8 cellular contexts compared by ENCODE assay signal in the genomic region with DNA sequence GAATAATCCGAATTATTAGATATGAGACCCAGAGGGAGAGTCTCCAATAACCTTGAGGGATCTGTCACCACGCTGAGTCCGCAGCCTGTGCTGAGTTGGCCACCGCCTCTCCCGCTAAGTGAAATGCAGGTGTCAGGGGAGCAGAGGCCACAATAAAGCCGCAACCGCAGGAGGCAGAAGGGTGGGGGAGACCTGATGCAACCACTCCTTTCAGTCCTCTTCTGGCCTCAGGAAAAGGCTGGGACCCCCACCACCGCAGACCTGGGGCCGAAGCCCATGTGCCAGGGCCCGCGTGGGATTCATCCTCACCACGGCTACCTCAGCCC. TPM values are rescaled to one million over a fixed set of nuclear protein-coding genes. Genes with fewer than 3 reads are reported as not detected.
A peak's percentile ranks its signal among the peaks of the same experiment; 100 is the strongest.
DNase-seq lines count a peak whose midpoint lies in the region; ATAC-seq and TF ChIP-seq lines count a peak whose summit lies in the region.

No MANE protein-coding gene starts in this region.

- intact Hi-C loops in adrenal gland (cut with DNase I), result no loop called here

- H3K4me1 Mint-ChIP-seq in stimulated activated naive B cell treated with anti-CD40 and anti-IgM and Interleukin-4, amounts not matched to agents 10 μg/mL and 1 μg/mL and 100 μg/mL, for 72 hours, result peaks cover 12 to 23% of the 10 kb centered on the region in 2 donors

- WGBS in HUES64, result 0% methylated on average over 12 of the region's 12 CpGs
- WGBS in adrenal gland, 4 donors, result 0 to 2% (median 1%) methylated on average over 11 to 12 of the region's 12 CpGs

- peak overlapping the region; percentile 85 for H3K27ac ChIP-seq in HUES64 (ENCODE audit: low read depth, low read length)
- peak overlapping the region in 4 of 5 donors; percentile 29 to 87 (median 54) for H3K27ac ChIP-seq in adrenal gland

- peaks cover 38% of the 10 kb centered on the region for H3K4me1 ChIP-seq in HUES64 (ENCODE audit: insufficient read depth, low read length)
- peaks cover 0 to 17% of the 10 kb centered on the region in 2 donors for H3K4me1 ChIP-seq in adrenal gland (replicated peaks in 1 of 2)

- H3K36me3 Mint-ChIP-seq in stimulated activated naive B cell treated with anti-CD40 and anti-IgM and Interleukin-4, amounts not matched to agents 10 μg/mL and 1 μg/mL and 100 μg/mL, for 72 hours, result no peaks in the 10 kb centered on the region

- H3K36me3 ChIP-seq in HUES64 (ENCODE audit: insufficient read depth, low read length) (peaks cover 14% of the 10 kb centered on the region; the same call in 1 of the 2 replicates), adrenal gland (replicated peaks in 1 of 2) (no peaks in the 10 kb centered on the region)

- H3K4me3 ChIP-seq in HUES64 (ENCODE audit: low read length) (peak overlapping the region; percentile 89), adrenal gland (peak overlapping the region in 3 of 4 donors; percentile 6 to 79 (median 27)), iPS-18c (ENCODE audit: insufficient read depth, low read depth, low read length) (peak overlapping the region; percentile 94)

- H3K9ac ChIP-seq in HUES64 (ENCODE audit: low read depth, low read length), result peak overlapping the region; percentile 80

- H3K27ac Mint-ChIP-seq in stimulated activated naive B cell treated with anti-CD40 and anti-IgM and Interleukin-4, amounts not matched to agents 10 μg/mL and 1 μg/mL and 100 μg/mL, for 72 hours, result no peak overlapping the region

- H3K9me3 Mint-ChIP-seq in stimulated activated naive B cell treated with anti-CD40 and anti-IgM and Interleukin-4, amounts not matched to agents 10 μg/mL and 1 μg/mL and 100 μg/mL, for 72 hours, result peaks cover 0 to 4% of the 10 kb centered on the region in 2 donors

- DNase-seq in G401 (ENCODE audit: low spot score) (peak; percentile 50), adrenal gland (peak in 1 of 7 donors; percentile 22), ureter (ENCODE audit: low spot score) (no peak), activated gamma-delta T cell treated with Interleukin-2 at 50 U/mL for 16 hours (no peak)
- peak; percentile 13 for DNase-seq in stimulated activated naive B cell treated with anti-CD40 and anti-IgM and Interleukin-4, amounts not matched to agents 10 μg/mL and 1 μg/mL and 100 μg/mL, for 72 hours
- DNase-seq in effector CD8-positive, alpha-beta T cell (lab: John Stamatoyannopoulos, UW), result no peak

- peaks cover 5% of the 10 kb centered on the region; the same call in 1 of the 2 replicates for H3K9me3 ChIP-seq in HUES64 (ENCODE audit: insufficient read depth, low read depth, low read length)
- H3K9me3 ChIP-seq in adrenal gland (replicated peaks in 1 of 3), result no peaks in the 10 kb centered on the region
- H3K9me3 ChIP-seq in iPS-18c (ENCODE audit: control insufficient read depth, insufficient read depth, low read length), result no peaks in the 10 kb centered on the region

- TF ChIP-seq CTCF in adrenal gland (IDR thresholded peaks at IDR 0.05), result no peak

- in situ Hi-C loops in G401 (cut with HindIII; ENCODE audit: low sequenced_read_pairs), result no loop called here

- peak; percentile 61 to 63 for ATAC-seq in stimulated activated naive B cell treated with anti-CD40 and anti-IgM and Interleukin-4, amounts not matched to agents 10 μg/mL and 1 μg/mL and 100 μg/mL, for 72 hours (replicated peaks)

- peaks cover 50 to 69% of the 10 kb centered on the region in 2 donors for H3K27me3 Mint-ChIP-seq in stimulated activated naive B cell treated with anti-CD40 and anti-IgM and Interleukin-4, amounts not matched to agents 10 μg/mL and 1 μg/mL and 100 μg/mL, for 72 hours

- peak overlapping the region; percentile 75 to 79 for H3K4me3 Mint-ChIP-seq in stimulated activated naive B cell treated with anti-CD40 and anti-IgM and Interleukin-4, amounts not matched to agents 10 μg/mL and 1 μg/mL and 100 μg/mL, for 72 hours

- H3K27me3 ChIP-seq in HUES64 (ENCODE audit: insufficient read depth, low read length) (no peaks in the 10 kb centered on the region), adrenal gland (no peaks in the 10 kb centered on the region)

- no peak for TF ChIP-seq POLR2A in adrenal gland (IDR thresholded peaks at IDR 0.05)

RNA-seq across cellular contexts. Expression of a gene that starts 0.6 kb away (rescaled TPM):
- 11.3 and 21.9 TPM in 2 replicates for total RNA-seq in G401 (2014; rRNA removed; shearing (Covaris generic))
- 71.5 TPM for polyA plus RNA-seq in HUES64 (2013, experiment 1 of 2)
- 75.9 TPM for polyA plus RNA-seq in HUES64 (2013, experiment 2 of 2)
- total RNA-seq in adrenal gland, result 100 to 1,000 TPM in 3 of 8 donors, 10 to 100 TPM in 5; 51.2 to 258 (median 97.3) TPM
- polyA plus RNA-seq in adrenal gland, result 10 to 100 TPM; 11.5 to 29.4 (median 29.3) TPM
- total RNA-seq in ureter, result 128 TPM

Comparison
In these comparisons a context has a peak if more than half of its experiments do, and no peak if none do; other contexts are left out.
1. DNase-seq: peak in G401 (single experiment) and stimulated activated naive B cell treated with anti-CD40 and anti-IgM and Interleukin-4, amounts not matched to agents 10 μg/mL and 1 μg/mL and 100 μg/mL, for 72 hours (single experiment); none in ureter (single experiment), effector CD8-positive, alpha-beta T cell (single experiment) and activated gamma-delta T cell treated with Interleukin-2 at 50 U/mL for 16 hours (single experiment).
2. H3K4me3 ChIP-seq: peak in every context shown above with its lines; median percentile 94 in iPS-18c; 89 in HUES64; 27 in adrenal gland.